Comparison of ENCODE assay signal across 3 cellular contexts in genomic region chr15:77670558-77671148, GRCh38.
TF ChIP-seq lines count a peak whose summit lies in the region.

No MANE protein-coding gene starts in this region.

TF ChIP-seq in SK-N-SH, 30 proteins besides CTCF, POLR2A, EP300 and RAD21:
- TF ChIP-seq RCOR1 (IDR thresholded peaks at IDR 0.05; ENCODE audit: low read length) (no peak), TCF12 (IDR thresholded peaks at IDR 0.05) (no peak), ELF1 (IDR thresholded peaks at IDR 0.05) (no peak), REST (IDR thresholded peaks at IDR 0.05; ENCODE audit: low read depth, low read length) (no peak), FOSL2 (IDR thresholded peaks at IDR 0.05; ENCODE audit: borderline replicate concordance, low read depth) (no peak), FOXM1 (IDR thresholded peaks at IDR 0.05; ENCODE audit: low read depth) (no peak)
- TF ChIP-seq, protein P1, sequence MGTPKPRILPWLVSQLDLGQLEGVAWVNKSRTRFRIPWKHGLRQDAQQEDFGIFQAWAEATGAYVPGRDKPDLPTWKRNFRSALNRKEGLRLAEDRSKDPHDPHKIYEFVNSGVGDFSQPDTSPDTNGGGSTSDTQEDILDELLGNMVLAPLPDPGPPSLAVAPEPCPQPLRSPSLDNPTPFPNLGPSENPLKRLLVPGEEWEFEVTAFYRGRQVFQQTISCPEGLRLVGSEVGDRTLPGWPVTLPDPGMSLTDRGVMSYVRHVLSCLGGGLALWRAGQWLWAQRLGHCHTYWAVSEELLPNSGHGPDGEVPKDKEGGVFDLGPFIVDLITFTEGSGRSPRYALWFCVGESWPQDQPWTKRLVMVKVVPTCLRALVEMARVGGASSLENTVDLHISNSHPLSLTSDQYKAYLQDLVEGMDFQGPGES (IDR thresholded peaks at IDR 0.05; ENCODE audit: low read depth, low read length) = no peak

TF ChIP-seq in SK-N-SH treated with all-trans-retinoic acid at 6 μM for 48 hours, 23 proteins besides CTCF, POLR2A, EP300 and RAD21:
- no peak for TF ChIP-seq BACH2 (CRISPR knock-in tag; IDR thresholded peaks at IDR 0.05; ENCODE audit: borderline replicate concordance)
- TF ChIP-seq, protein P2, sequence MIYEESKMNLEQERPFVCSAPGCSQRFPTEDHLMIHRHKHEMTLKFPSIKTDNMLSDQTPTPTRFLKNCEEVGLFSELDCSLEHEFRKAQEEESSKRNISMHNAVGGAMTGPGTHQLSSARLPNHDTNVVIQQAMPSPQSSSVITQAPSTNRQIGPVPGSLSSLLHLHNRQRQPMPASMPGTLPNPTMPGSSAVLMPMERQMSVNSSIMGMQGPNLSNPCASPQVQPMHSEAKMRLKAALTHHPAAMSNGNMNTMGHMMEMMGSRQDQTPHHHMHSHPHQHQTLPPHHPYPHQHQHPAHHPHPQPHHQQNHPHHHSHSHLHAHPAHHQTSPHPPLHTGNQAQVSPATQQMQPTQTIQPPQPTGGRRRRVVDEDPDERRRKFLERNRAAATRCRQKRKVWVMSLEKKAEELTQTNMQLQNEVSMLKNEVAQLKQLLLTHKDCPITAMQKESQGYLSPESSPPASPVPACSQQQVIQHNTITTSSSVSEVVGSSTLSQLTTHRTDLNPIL (CRISPR knock-in tag; IDR thresholded peaks at IDR 0.05; ENCODE audit: low read depth) = no peak
- no peak for TF ChIP-seq POU6F1 (CRISPR knock-in tag; IDR thresholded peaks at IDR 0.05; ENCODE audit: borderline replicate concordance, low read depth)
- TF ChIP-seq, protein P3, sequence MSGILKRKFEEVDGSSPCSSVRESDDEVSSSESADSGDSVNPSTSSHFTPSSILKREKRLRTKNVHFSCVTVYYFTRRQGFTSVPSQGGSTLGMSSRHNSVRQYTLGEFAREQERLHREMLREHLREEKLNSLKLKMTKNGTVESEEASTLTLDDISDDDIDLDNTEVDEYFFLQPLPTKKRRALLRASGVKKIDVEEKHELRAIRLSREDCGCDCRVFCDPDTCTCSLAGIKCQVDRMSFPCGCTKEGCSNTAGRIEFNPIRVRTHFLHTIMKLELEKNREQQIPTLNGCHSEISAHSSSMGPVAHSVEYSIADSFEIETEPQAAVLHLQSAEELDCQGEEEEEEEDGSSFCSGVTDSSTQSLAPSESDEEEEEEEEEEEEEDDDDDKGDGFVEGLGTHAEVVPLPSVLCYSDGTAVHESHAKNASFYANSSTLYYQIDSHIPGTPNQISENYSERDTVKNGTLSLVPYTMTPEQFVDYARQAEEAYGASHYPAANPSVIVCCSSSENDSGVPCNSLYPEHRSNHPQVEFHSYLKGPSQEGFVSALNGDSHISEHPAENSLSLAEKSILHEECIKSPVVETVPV (CRISPR knock-in tag; IDR thresholded peaks at IDR 0.05) = no peak
- no peak for TF ChIP-seq ZC3H10 (CRISPR knock-in tag; IDR thresholded peaks at IDR 0.05)
- no peak for TF ChIP-seq SNAI2 (CRISPR knock-in tag; IDR thresholded peaks at IDR 0.05)
- TF ChIP-seq GLIS3 (CRISPR knock-in tag; IDR thresholded peaks at IDR 0.05) = no peak
- no peak for TF ChIP-seq TSHZ2 (CRISPR knock-in tag; IDR thresholded peaks at IDR 0.05)
- no peak for TF ChIP-seq ZNF565 (CRISPR knock-in tag; conservative IDR thresholded peaks at IDR 0.05; ENCODE audit: low read depth)
- TF ChIP-seq ZNF70 (CRISPR knock-in tag; IDR thresholded peaks at IDR 0.05) = no peak
- no peak for TF ChIP-seq OSR1 (CRISPR knock-in tag; IDR thresholded peaks at IDR 0.05)
- TF ChIP-seq CSDC2 (CRISPR knock-in tag; IDR thresholded peaks at IDR 0.05) = no peak
- TF ChIP-seq ARNTL (CRISPR knock-in tag; IDR thresholded peaks at IDR 0.05; ENCODE audit: borderline replicate concordance, low read depth) = no peak
- no peak for TF ChIP-seq TOX (CRISPR knock-in tag; IDR thresholded peaks at IDR 0.05; ENCODE audit: borderline replicate concordance)
- no peak for TF ChIP-seq TCF4 (CRISPR knock-in tag; IDR thresholded peaks at IDR 0.05; ENCODE audit: borderline replicate concordance)
- TF ChIP-seq ZNF8 (CRISPR knock-in tag; IDR thresholded peaks at IDR 0.05) = no peak

TF ChIP-seq in H1, 55 proteins besides CTCF, POLR2A, EP300 and RAD21:
- no peak for TF ChIP-seq RBBP5 (IDR thresholded peaks at IDR 0.05; ENCODE audit: borderline replicate concordance, low read depth, low read length)
- no peak for TF ChIP-seq CBX5 (IDR thresholded peaks at IDR 0.05; ENCODE audit: low read depth, low read length)
- TF ChIP-seq, protein P4, sequence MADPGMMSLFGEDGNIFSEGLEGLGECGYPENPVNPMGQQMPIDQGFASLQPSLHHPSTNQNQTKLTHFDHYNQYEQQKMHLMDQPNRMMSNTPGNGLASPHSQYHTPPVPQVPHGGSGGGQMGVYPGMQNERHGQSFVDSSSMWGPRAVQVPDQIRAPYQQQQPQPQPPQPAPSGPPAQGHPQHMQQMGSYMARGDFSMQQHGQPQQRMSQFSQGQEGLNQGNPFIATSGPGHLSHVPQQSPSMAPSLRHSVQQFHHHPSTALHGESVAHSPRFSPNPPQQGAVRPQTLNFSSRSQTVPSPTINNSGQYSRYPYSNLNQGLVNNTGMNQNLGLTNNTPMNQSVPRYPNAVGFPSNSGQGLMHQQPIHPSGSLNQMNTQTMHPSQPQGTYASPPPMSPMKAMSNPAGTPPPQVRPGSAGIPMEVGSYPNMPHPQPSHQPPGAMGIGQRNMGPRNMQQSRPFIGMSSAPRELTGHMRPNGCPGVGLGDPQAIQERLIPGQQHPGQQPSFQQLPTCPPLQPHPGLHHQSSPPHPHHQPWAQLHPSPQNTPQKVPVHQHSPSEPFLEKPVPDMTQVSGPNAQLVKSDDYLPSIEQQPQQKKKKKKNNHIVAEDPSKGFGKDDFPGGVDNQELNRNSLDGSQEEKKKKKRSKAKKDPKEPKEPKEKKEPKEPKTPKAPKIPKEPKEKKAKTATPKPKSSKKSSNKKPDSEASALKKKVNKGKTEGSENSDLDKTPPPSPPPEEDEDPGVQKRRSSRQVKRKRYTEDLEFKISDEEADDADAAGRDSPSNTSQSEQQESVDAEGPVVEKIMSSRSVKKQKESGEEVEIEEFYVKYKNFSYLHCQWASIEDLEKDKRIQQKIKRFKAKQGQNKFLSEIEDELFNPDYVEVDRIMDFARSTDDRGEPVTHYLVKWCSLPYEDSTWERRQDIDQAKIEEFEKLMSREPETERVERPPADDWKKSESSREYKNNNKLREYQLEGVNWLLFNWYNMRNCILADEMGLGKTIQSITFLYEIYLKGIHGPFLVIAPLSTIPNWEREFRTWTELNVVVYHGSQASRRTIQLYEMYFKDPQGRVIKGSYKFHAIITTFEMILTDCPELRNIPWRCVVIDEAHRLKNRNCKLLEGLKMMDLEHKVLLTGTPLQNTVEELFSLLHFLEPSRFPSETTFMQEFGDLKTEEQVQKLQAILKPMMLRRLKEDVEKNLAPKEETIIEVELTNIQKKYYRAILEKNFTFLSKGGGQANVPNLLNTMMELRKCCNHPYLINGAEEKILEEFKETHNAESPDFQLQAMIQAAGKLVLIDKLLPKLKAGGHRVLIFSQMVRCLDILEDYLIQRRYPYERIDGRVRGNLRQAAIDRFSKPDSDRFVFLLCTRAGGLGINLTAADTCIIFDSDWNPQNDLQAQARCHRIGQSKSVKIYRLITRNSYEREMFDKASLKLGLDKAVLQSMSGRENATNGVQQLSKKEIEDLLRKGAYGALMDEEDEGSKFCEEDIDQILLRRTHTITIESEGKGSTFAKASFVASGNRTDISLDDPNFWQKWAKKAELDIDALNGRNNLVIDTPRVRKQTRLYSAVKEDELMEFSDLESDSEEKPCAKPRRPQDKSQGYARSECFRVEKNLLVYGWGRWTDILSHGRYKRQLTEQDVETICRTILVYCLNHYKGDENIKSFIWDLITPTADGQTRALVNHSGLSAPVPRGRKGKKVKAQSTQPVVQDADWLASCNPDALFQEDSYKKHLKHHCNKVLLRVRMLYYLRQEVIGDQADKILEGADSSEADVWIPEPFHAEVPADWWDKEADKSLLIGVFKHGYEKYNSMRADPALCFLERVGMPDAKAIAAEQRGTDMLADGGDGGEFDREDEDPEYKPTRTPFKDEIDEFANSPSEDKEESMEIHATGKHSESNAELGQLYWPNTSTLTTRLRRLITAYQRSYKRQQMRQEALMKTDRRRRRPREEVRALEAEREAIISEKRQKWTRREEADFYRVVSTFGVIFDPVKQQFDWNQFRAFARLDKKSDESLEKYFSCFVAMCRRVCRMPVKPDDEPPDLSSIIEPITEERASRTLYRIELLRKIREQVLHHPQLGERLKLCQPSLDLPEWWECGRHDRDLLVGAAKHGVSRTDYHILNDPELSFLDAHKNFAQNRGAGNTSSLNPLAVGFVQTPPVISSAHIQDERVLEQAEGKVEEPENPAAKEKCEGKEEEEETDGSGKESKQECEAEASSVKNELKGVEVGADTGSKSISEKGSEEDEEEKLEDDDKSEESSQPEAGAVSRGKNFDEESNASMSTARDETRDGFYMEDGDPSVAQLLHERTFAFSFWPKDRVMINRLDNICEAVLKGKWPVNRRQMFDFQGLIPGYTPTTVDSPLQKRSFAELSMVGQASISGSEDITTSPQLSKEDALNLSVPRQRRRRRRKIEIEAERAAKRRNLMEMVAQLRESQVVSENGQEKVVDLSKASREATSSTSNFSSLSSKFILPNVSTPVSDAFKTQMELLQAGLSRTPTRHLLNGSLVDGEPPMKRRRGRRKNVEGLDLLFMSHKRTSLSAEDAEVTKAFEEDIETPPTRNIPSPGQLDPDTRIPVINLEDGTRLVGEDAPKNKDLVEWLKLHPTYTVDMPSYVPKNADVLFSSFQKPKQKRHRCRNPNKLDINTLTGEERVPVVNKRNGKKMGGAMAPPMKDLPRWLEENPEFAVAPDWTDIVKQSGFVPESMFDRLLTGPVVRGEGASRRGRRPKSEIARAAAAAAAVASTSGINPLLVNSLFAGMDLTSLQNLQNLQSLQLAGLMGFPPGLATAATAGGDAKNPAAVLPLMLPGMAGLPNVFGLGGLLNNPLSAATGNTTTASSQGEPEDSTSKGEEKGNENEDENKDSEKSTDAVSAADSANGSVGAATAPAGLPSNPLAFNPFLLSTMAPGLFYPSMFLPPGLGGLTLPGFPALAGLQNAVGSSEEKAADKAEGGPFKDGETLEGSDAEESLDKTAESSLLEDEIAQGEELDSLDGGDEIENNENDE (IDR thresholded peaks at IDR 0.05; ENCODE audit: insufficient replicate concordance, low read length) = no peak
- TF ChIP-seq JUN (IDR thresholded peaks at IDR 0.05; ENCODE audit: low read depth, low read length) = no peak
- TF ChIP-seq SIRT6 (IDR thresholded peaks at IDR 0.05; ENCODE audit: low read length) = no peak
- TF ChIP-seq RXRA (IDR thresholded peaks at IDR 0.05; ENCODE audit: insufficient read depth, low read depth, low read length) = no peak
- no peak for TF ChIP-seq CHD2 (IDR thresholded peaks at IDR 0.05; ENCODE audit: low read length)
